ENCODE assay signal across 1 cellular context in the genomic region with DNA sequence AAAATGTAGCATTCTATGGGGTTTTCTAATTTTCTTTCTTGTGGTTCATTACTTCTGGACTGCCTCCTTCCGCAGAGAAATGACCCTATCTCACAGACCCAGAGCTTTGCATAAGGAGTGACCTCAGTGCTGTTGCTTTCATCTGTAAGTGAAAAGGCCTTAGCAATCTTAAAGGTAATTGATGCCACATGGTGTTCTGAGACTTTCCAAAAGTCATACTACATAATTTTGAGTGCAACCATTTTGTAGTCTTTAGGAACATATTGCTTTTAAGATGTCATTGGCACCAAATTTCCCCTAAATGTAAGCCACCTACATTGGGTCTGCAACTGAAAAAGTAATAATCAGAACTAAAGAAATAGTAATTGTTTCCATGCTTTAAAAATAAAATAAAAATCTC.
TF ChIP-seq lines count a peak whose summit lies in the region.

No MANE protein-coding gene starts in this region.

TF ChIP-seq in GM12878, 131 proteins besides CTCF, POLR2A, EP300 and RAD21 (continued from another document):
- TF ChIP-seq, protein P1, sequence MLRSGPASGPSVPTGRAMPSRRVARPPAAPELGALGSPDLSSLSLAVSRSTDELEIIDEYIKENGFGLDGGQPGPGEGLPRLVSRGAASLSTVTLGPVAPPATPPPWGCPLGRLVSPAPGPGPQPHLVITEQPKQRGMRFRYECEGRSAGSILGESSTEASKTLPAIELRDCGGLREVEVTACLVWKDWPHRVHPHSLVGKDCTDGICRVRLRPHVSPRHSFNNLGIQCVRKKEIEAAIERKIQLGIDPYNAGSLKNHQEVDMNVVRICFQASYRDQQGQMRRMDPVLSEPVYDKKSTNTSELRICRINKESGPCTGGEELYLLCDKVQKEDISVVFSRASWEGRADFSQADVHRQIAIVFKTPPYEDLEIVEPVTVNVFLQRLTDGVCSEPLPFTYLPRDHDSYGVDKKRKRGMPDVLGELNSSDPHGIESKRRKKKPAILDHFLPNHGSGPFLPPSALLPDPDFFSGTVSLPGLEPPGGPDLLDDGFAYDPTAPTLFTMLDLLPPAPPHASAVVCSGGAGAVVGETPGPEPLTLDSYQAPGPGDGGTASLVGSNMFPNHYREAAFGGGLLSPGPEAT (IDR thresholded peaks at IDR 0.05; ENCODE audit: low read depth), result peak; percentile 63; the same call in 1 of the 2 replicates
- TF ChIP-seq IKZF2 (IDR thresholded peaks at IDR 0.05) (peak in 1 of 2 experiments; percentile 9; a peak in 1 of 4 replicates), CBFB (IDR thresholded peaks at IDR 0.05; ENCODE audit: low read depth) (peak; percentile 49; the same call in 1 of the 2 replicates), TCF7 (IDR thresholded peaks at IDR 0.05; ENCODE audit: borderline replicate concordance) (peak; percentile 62; the same call in 1 of the 2 replicates), YY1 (IDR thresholded peaks at IDR 0.05; ENCODE audit: low read depth, low read length) (peak; percentile 46; the same call in 1 of the 2 replicates), ZZZ3 (IDR thresholded peaks at IDR 0.05; ENCODE audit: control insufficient read depth, insufficient read length, low read depth) (no peak), MTA3 (IDR thresholded peaks at IDR 0.05; ENCODE audit: borderline replicate concordance, low read length) (no peak), FOXM1 (IDR thresholded peaks at IDR 0.05; ENCODE audit: low read depth, low read length) (peak; percentile 61; the same call in 1 of the 2 replicates), NR2F1 (conservative IDR thresholded peaks at IDR 0.05) (0 out of 2 replicates have a peak, but pooled peaks have one; percentile 22), ATF7 (IDR thresholded peaks at IDR 0.05; ENCODE audit: low read depth) (peak; percentile 72), MEF2B (IDR thresholded peaks at IDR 0.05; ENCODE audit: partially characterized antibody, poor library complexity, severe bottlenecking) (no peak), SP1 (IDR thresholded peaks at IDR 0.05; ENCODE audit: low read depth, low read length) (no peak), NFYA (IDR thresholded peaks at IDR 0.05; ENCODE audit: borderline replicate concordance, low read depth, low read length) (no peak), ZNF384 (IDR thresholded peaks at IDR 0.05; ENCODE audit: borderline replicate concordance, low read depth, low read length) (no peak), ZSCAN29 (IDR thresholded peaks at IDR 0.05) (no peak), CEBPB (IDR thresholded peaks at IDR 0.05; ENCODE audit: borderline replicate concordance in 1 of 2, low read depth in 2 of 2, low read length in 2 of 2) (peak in 1 of 2 experiments; percentile 28; a peak in 1 of 4 replicates)
- TF ChIP-seq, protein P2, sequence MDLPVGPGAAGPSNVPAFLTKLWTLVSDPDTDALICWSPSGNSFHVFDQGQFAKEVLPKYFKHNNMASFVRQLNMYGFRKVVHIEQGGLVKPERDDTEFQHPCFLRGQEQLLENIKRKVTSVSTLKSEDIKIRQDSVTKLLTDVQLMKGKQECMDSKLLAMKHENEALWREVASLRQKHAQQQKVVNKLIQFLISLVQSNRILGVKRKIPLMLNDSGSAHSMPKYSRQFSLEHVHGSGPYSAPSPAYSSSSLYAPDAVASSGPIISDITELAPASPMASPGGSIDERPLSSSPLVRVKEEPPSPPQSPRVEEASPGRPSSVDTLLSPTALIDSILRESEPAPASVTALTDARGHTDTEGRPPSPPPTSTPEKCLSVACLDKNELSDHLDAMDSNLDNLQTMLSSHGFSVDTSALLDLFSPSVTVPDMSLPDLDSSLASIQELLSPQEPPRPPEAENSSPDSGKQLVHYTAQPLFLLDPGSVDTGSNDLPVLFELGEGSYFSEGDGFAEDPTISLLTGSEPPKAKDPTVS (IDR thresholded peaks at IDR 0.05; ENCODE audit: low read depth, low read length), result no peak
- TF ChIP-seq, protein P3, sequence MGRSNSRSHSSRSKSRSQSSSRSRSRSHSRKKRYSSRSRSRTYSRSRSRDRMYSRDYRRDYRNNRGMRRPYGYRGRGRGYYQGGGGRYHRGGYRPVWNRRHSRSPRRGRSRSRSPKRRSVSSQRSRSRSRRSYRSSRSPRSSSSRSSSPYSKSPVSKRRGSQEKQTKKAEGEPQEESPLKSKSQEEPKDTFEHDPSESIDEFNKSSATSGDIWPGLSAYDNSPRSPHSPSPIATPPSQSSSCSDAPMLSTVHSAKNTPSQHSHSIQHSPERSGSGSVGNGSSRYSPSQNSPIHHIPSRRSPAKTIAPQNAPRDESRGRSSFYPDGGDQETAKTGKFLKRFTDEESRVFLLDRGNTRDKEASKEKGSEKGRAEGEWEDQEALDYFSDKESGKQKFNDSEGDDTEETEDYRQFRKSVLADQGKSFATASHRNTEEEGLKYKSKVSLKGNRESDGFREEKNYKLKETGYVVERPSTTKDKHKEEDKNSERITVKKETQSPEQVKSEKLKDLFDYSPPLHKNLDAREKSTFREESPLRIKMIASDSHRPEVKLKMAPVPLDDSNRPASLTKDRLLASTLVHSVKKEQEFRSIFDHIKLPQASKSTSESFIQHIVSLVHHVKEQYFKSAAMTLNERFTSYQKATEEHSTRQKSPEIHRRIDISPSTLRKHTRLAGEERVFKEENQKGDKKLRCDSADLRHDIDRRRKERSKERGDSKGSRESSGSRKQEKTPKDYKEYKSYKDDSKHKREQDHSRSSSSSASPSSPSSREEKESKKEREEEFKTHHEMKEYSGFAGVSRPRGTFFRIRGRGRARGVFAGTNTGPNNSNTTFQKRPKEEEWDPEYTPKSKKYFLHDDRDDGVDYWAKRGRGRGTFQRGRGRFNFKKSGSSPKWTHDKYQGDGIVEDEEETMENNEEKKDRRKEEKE (IDR thresholded peaks at IDR 0.05), result no peak
- TF ChIP-seq, protein P4, sequence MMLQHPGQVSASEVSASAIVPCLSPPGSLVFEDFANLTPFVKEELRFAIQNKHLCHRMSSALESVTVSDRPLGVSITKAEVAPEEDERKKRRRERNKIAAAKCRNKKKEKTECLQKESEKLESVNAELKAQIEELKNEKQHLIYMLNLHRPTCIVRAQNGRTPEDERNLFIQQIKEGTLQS (IDR thresholded peaks at IDR 0.05; ENCODE audit: borderline replicate concordance, extremely low read depth, low read depth, low read length), result no peak
- TF ChIP-seq, protein P5, sequence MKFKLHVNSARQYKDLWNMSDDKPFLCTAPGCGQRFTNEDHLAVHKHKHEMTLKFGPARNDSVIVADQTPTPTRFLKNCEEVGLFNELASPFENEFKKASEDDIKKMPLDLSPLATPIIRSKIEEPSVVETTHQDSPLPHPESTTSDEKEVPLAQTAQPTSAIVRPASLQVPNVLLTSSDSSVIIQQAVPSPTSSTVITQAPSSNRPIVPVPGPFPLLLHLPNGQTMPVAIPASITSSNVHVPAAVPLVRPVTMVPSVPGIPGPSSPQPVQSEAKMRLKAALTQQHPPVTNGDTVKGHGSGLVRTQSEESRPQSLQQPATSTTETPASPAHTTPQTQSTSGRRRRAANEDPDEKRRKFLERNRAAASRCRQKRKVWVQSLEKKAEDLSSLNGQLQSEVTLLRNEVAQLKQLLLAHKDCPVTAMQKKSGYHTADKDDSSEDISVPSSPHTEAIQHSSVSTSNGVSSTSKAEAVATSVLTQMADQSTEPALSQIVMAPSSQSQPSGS (IDR thresholded peaks at IDR 0.05; ENCODE audit: low read length), result peak; percentile 59
- TF ChIP-seq, protein P6, sequence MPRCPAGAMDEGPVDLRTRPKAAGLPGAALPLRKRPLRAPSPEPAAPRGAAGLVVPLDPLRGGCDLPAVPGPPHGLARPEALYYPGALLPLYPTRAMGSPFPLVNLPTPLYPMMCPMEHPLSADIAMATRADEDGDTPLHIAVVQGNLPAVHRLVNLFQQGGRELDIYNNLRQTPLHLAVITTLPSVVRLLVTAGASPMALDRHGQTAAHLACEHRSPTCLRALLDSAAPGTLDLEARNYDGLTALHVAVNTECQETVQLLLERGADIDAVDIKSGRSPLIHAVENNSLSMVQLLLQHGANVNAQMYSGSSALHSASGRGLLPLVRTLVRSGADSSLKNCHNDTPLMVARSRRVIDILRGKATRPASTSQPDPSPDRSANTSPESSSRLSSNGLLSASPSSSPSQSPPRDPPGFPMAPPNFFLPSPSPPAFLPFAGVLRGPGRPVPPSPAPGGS (IDR thresholded peaks at IDR 0.05; ENCODE audit: borderline replicate concordance, insufficient read depth, low read depth, low read length, poor library complexity, severe bottlenecking), result peak; percentile 68
